Comparison of ENCODE assay signal across 1 cellular context in genomic region chr18:32768646-32769206, GRCh38.
TF ChIP-seq lines count a peak whose summit lies in the region.

No MANE protein-coding gene starts in this region.

TF ChIP-seq in HepG2, 621 proteins besides CTCF, POLR2A, EP300 and RAD21 (continues in another document):
- no peak for TF ChIP-seq SALL1 (CRISPR knock-in tag; IDR thresholded peaks at IDR 0.05)
- TF ChIP-seq ZNF367 (CRISPR knock-in tag; IDR thresholded peaks at IDR 0.05; ENCODE audit: borderline replicate concordance), result no peak
- TF ChIP-seq ZFP36L2 (CRISPR knock-in tag; IDR thresholded peaks at IDR 0.05), result no peak
- TF ChIP-seq GFI1 (CRISPR knock-in tag; IDR thresholded peaks at IDR 0.05; ENCODE audit: borderline replicate concordance), result 0 out of 2 replicates have a peak, but pooled peaks have one; percentile 24
- no peak for TF ChIP-seq ZNF83 (CRISPR knock-in tag; IDR thresholded peaks at IDR 0.05; ENCODE audit: borderline replicate concordance)
- no peak for TF ChIP-seq HBP1 (CRISPR knock-in tag; IDR thresholded peaks at IDR 0.05; ENCODE audit: low read depth)
- no peak for TF ChIP-seq ZNF124 (CRISPR knock-in tag; IDR thresholded peaks at IDR 0.05)
- no peak for TF ChIP-seq CBX5 (CRISPR knock-in tag; IDR thresholded peaks at IDR 0.05; ENCODE audit: borderline replicate concordance)
- TF ChIP-seq TARDBP (CRISPR knock-in tag; IDR thresholded peaks at IDR 0.05), result no peak
- no peak for TF ChIP-seq ZNF138 (CRISPR knock-in tag; IDR thresholded peaks at IDR 0.05; ENCODE audit: low read depth)
- peak; percentile 17 for TF ChIP-seq RBM22 (optimal IDR thresholded peaks at IDR 0.05; ENCODE audit: low read length)
- TF ChIP-seq UBTF (CRISPR knock-in tag; IDR thresholded peaks at IDR 0.05), result no peak
- TF ChIP-seq GMEB1 (CRISPR knock-in tag; IDR thresholded peaks at IDR 0.05; ENCODE audit: borderline replicate concordance), result no peak
- TF ChIP-seq CSRNP1 (CRISPR knock-in tag; IDR thresholded peaks at IDR 0.05), result no peak
- no peak for TF ChIP-seq BRD4 (CRISPR knock-in tag; IDR thresholded peaks at IDR 0.05)
- TF ChIP-seq ZC3H4 (CRISPR knock-in tag; IDR thresholded peaks at IDR 0.05; ENCODE audit: borderline replicate concordance), result no peak
- TF ChIP-seq ARID2 (CRISPR knock-in tag; IDR thresholded peaks at IDR 0.05; ENCODE audit: borderline replicate concordance), result no peak
- TF ChIP-seq RFX3 (CRISPR knock-in tag; IDR thresholded peaks at IDR 0.05), result no peak
- no peak for TF ChIP-seq ZNF703 (CRISPR knock-in tag; IDR thresholded peaks at IDR 0.05; ENCODE audit: borderline replicate concordance)
- no peak for TF ChIP-seq ZNF33B (CRISPR knock-in tag; IDR thresholded peaks at IDR 0.05)
- no peak for TF ChIP-seq STAT6 (CRISPR knock-in tag; IDR thresholded peaks at IDR 0.05; ENCODE audit: borderline replicate concordance)
- TF ChIP-seq DNMT1 (CRISPR knock-in tag; IDR thresholded peaks at IDR 0.05), result no peak
- no peak for TF ChIP-seq ARNT (IDR thresholded peaks at IDR 0.05)
- no peak for TF ChIP-seq JARID2 (CRISPR knock-in tag; IDR thresholded peaks at IDR 0.05; ENCODE audit: insufficient replicate concordance)
- no peak for TF ChIP-seq ELF1 (CRISPR knock-in tag; IDR thresholded peaks at IDR 0.05)
- TF ChIP-seq POGZ (CRISPR knock-in tag; IDR thresholded peaks at IDR 0.05), result no peak
- TF ChIP-seq ZBTB7A (CRISPR knock-in tag; IDR thresholded peaks at IDR 0.05), result no peak
- TF ChIP-seq ZNF576 (CRISPR knock-in tag; IDR thresholded peaks at IDR 0.05), result no peak
- 0 out of 2 replicates have a peak, but pooled peaks have one; percentile 9 for TF ChIP-seq ERF (CRISPR knock-in tag; IDR thresholded peaks at IDR 0.05)
- TF ChIP-seq ZNF280D (CRISPR knock-in tag; IDR thresholded peaks at IDR 0.05), result no peak
- TF ChIP-seq ZNF567 (CRISPR knock-in tag; IDR thresholded peaks at IDR 0.05; ENCODE audit: borderline replicate concordance), result no peak
- TF ChIP-seq ZNF343 (CRISPR knock-in tag; IDR thresholded peaks at IDR 0.05), result no peak
- TF ChIP-seq ZZZ3 (CRISPR knock-in tag; IDR thresholded peaks at IDR 0.05; ENCODE audit: borderline replicate concordance), result no peak
- TF ChIP-seq ZNF780A (CRISPR knock-in tag; IDR thresholded peaks at IDR 0.05), result no peak
- no peak for TF ChIP-seq ZNF563 (CRISPR knock-in tag; IDR thresholded peaks at IDR 0.05)
- TF ChIP-seq HDAC1 (CRISPR knock-in tag; IDR thresholded peaks at IDR 0.05), result 0 out of 2 replicates have a peak, but pooled peaks have one; percentile 7
- TF ChIP-seq KLF15 (CRISPR knock-in tag; IDR thresholded peaks at IDR 0.05; ENCODE audit: borderline replicate concordance), result no peak
- TF ChIP-seq TGIF2 (CRISPR knock-in tag; IDR thresholded peaks at IDR 0.05), result peak; percentile 22; the same call in 1 of the 2 replicates
- TF ChIP-seq ATF1 (CRISPR knock-in tag; IDR thresholded peaks at IDR 0.05), result 0 out of 2 replicates have a peak, but pooled peaks have one; percentile 19
- no peak for TF ChIP-seq USF2 (IDR thresholded peaks at IDR 0.05; ENCODE audit: low read depth, low read length)
- TF ChIP-seq USF2 (CRISPR knock-in tag; IDR thresholded peaks at IDR 0.05; ENCODE audit: borderline replicate concordance), result no peak
- TF ChIP-seq ZFP90 (CRISPR knock-in tag; IDR thresholded peaks at IDR 0.05; ENCODE audit: borderline replicate concordance), result no peak
- TF ChIP-seq E2F2 (CRISPR knock-in tag; IDR thresholded peaks at IDR 0.05; ENCODE audit: borderline replicate concordance), result no peak
- no peak for TF ChIP-seq HOXA5 (CRISPR knock-in tag; IDR thresholded peaks at IDR 0.05)
- TF ChIP-seq ZNF639 (CRISPR knock-in tag; conservative IDR thresholded peaks at IDR 0.05), result no peak
- TF ChIP-seq IRX3 (CRISPR knock-in tag; IDR thresholded peaks at IDR 0.05; ENCODE audit: borderline replicate concordance, low read depth), result no peak
